Comparison of ENCODE assay signal across 27 cellular contexts in the genomic region with DNA sequence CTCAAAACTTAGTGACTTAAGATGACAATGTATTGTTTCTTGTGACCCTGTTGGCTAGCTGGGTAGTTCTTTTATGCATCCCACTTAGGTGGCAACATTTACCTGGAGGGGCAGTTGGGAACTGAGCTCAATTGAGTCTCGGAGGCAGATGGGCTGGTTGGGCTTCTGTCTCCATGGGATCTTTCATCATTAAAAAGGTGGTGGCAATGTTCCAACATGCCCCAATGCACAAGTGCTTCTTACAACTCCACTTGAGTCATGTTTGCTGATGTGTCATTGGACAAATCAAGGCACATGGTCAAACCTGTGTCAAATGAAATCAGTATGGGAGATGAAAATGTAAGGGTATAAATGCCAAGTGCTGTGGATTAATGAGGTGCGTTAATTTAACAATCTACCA. TPM values are rescaled to one million over a fixed set of nuclear protein-coding genes. Genes with fewer than 3 reads are reported as not detected.
A peak's percentile ranks its signal among the peaks of the same experiment; 100 is the strongest.
DNase-seq lines count a peak whose midpoint lies in the region; ATAC-seq and TF ChIP-seq lines count a peak whose summit lies in the region.
"Had no signal": no experiment of that assay in that cellular context is flagged by ENCODE, and none has a peak within 500 bp of the region (broad histone marks: within the 10 kb centered on the region; RNA-seq: fewer than 3 reads in every experiment).

No MANE protein-coding gene starts in this region.

- no peaks in the 10 kb centered on the region for H3K79me2 ChIP-seq in H9 (ENCODE audit: insufficient read depth, low read length)

- H2BK20ac ChIP-seq in H9 (ENCODE audit: low read depth, low read length, poor library complexity, severe bottlenecking), result no peak overlapping the region

- no peak overlapping the region for H3K9ac ChIP-seq in H9 (ENCODE audit: extremely low read depth, insufficient read length, low read length)
- H3K9ac ChIP-seq in endodermal cell (ENCODE audit: extremely low read depth, low read length, poor library complexity, severe bottlenecking), result no peak overlapping the region
- H3K9ac ChIP-seq: BLaER1 had no signal

- no peak overlapping the region for H3K4ac ChIP-seq in H9 (ENCODE audit: low read depth, low read length)

- H3K4me1 ChIP-seq in H9 (ENCODE audit: insufficient read depth, low read length), result no peaks in the 10 kb centered on the region
- no peaks in the 10 kb centered on the region for H3K4me1 ChIP-seq in endodermal cell (ENCODE audit: control insufficient read depth, insufficient read depth, low read length)
- H3K4me1 ChIP-seq: BLaER1, Peyer's patch had no signal

- H3K27me3 ChIP-seq in H9 (ENCODE audit: insufficient read depth, low read length), result no peaks in the 10 kb centered on the region
- H3K27me3 ChIP-seq in endodermal cell (ENCODE audit: control insufficient read depth, insufficient read depth, low read length, poor library complexity, severe bottlenecking), result peaks cover 4% of the 10 kb centered on the region
- H3K27me3 ChIP-seq: BLaER1, Peyer's patch had no signal

- DNase-seq in NCI-H2029 (lab: John Stamatoyannopoulos, UW) (peak; percentile 7), NCI-H2029 treated with DMSO at 0.1 percent for 48 hours (lab: John Stamatoyannopoulos, UW) (no peak), H9 (peak; percentile 8), NCI-H69 (lab: John Stamatoyannopoulos, UW) (peak; percentile 2), endodermal cell (peak; percentile 17)
- DNase-seq: CD4-positive, CD25-positive, alpha-beta regulatory T cell; DMS53; GOT3; HCEC 1CT; IMR-90; KG1; MM.1S; NCI-H1048; NCI-H146; NCI-H1930; NCI-H2171; NCI-H226; NCI-H510A; NCI-H82; Peyer's patch; T-helper 17 cell had no signal

- TF ChIP-seq CTCF in H9 (conservative IDR thresholded peaks at IDR 0.05) (no peak), endodermal cell (conservative IDR thresholded peaks at IDR 0.05) (no peak)

- no peak overlapping the region for H3K23ac ChIP-seq in H9 (ENCODE audit: insufficient read length, low read depth, low read length)

- peaks cover 3 to 9% of the 10 kb centered on the region in 2 experiments; a peak in 3 of 5 replicates for H3K9me3 Mint-ChIP-seq in H9
- H3K9me3 Mint-ChIP-seq in endodermal cell, result peaks cover 7% of the 10 kb centered on the region

- H3K36me3 Mint-ChIP-seq in H9 (ENCODE audit: insufficient read depth in 1 of 3, low read depth in 3 of 3), result peaks cover 0 to 4% (median 1%) of the 10 kb centered on the region in 3 experiments; a peak in 3 of 7 replicates
- H3K36me3 Mint-ChIP-seq in endodermal cell (ENCODE audit: low read depth), result no peaks in the 10 kb centered on the region

- no peaks in the 10 kb centered on the region for H3K36me3 ChIP-seq in endodermal cell (ENCODE audit: control insufficient read depth, insufficient read depth, low read length)
- H3K36me3 ChIP-seq: BLaER1, Peyer's patch had no signal

- H3K23me2 ChIP-seq in H9 (ENCODE audit: insufficient read length, low read depth, low read length, poor library complexity, severe bottlenecking), result no peaks in the 10 kb centered on the region

- no peak overlapping the region for H3K4me3 ChIP-seq in endodermal cell (ENCODE audit: low read length)
- H3K4me3 ChIP-seq: BLaER1, Peyer's patch had no signal

- H3K9me3 ChIP-seq in H9 (ENCODE audit: control insufficient read depth, low read depth, low read length) (no peaks in the 10 kb centered on the region), endodermal cell (ENCODE audit: control insufficient read depth, low read length) (no peaks in the 10 kb centered on the region)
- H3K9me3 ChIP-seq: BLaER1, Peyer's patch had no signal

- no peaks in the 10 kb centered on the region for H3K79me1 ChIP-seq in H9 (ENCODE audit: insufficient read depth, low read depth, low read length, poor library complexity, severe bottlenecking)

- H3K27me3 Mint-ChIP-seq in H9 (ENCODE audit: low read depth), result peaks cover 22% of the 10 kb centered on the region
- H3K27me3 Mint-ChIP-seq in endodermal cell (ENCODE audit: insufficient read depth), result peaks cover 35% of the 10 kb centered on the region

- H3K27ac Mint-ChIP-seq in H9, result no peak overlapping the region
- H3K27ac Mint-ChIP-seq in endodermal cell, result no peak overlapping the region
- H3K27ac Mint-ChIP-seq: CD4-positive, CD25-positive, alpha-beta regulatory T cell; T-helper 17 cell had no signal

- H3K27ac ChIP-seq in H9 (ENCODE audit: insufficient read length, low read depth, low read length) (no peak overlapping the region), endodermal cell (ENCODE audit: low read depth, low read length) (no peak overlapping the region)
- H3K27ac ChIP-seq: BLaER1, Peyer's patch had no signal

- ATAC-seq in GM19328 (IDR thresholded peaks at IDR 0.05; ENCODE audit: unreplicated experiment) (no peak), GM21390 (IDR thresholded peaks at IDR 0.05; ENCODE audit: unreplicated experiment) (no peak)
- ATAC-seq: SK-N-SH treated with all-trans-retinoic acid at 6 μM for 48 hours, T-helper 17 cell had no signal

- no peak overlapping the region for H2AFZ ChIP-seq in H9 (ENCODE audit: low read length)

- H3K56ac ChIP-seq in H9 (ENCODE audit: insufficient read length, low read depth, low read length), result no peak overlapping the region

- H2BK5ac ChIP-seq in H9 (ENCODE audit: insufficient read length, low read length), result no peak overlapping the region

- H3K18ac ChIP-seq in H9 (ENCODE audit: insufficient read length, low read depth, low read length), result no peak overlapping the region

- H4K20me1 ChIP-seq in H9 (ENCODE audit: control insufficient read depth, insufficient read depth, insufficient read length), result no peaks in the 10 kb centered on the region
- H4K20me1 ChIP-seq: BLaER1 had no signal

- H4K8ac ChIP-seq in H9 (replicated peaks; ENCODE audit: insufficient read length, low read depth, low read length), result no peak overlapping the region

- no peak overlapping the region for H2AK5ac ChIP-seq in H9 (ENCODE audit: insufficient read length, low read length)

- no peak overlapping the region for H2BK15ac ChIP-seq in H9 (ENCODE audit: low read depth, low read length)

- H3K4me1 Mint-ChIP-seq in H9, result no peaks in the 10 kb centered on the region
- peaks cover 5% of the 10 kb centered on the region for H3K4me1 Mint-ChIP-seq in endodermal cell
- H3K4me1 Mint-ChIP-seq: CD4-positive, CD25-positive, alpha-beta regulatory T cell; T-helper 17 cell had no signal

- no peak overlapping the region for H3K14ac ChIP-seq in H9 (ENCODE audit: insufficient read depth, low read length)

- H4K91ac ChIP-seq in H9 (ENCODE audit: insufficient read length, low read depth, low read length), result no peak overlapping the region

- H3K4me3 Mint-ChIP-seq in H9 (no peak overlapping the region), endodermal cell (no peak overlapping the region)
- H3K4me3 Mint-ChIP-seq: CD4-positive, CD25-positive, alpha-beta regulatory T cell; T-helper 17 cell had no signal

- H4K5ac ChIP-seq in H9 (ENCODE audit: insufficient read length, low read depth, low read length), result no peak overlapping the region

- no peak overlapping the region for H2BK12ac ChIP-seq in H9 (ENCODE audit: insufficient read length, low read depth, low read length)

- no peak overlapping the region for H2BK120ac ChIP-seq in H9 (ENCODE audit: low read depth, low read length, poor library complexity, severe bottlenecking)

- no peak overlapping the region for H3K4me2 ChIP-seq in H9 (ENCODE audit: insufficient read depth, insufficient read length, low read length)
- H3K4me2 ChIP-seq: BLaER1 had no signal

- no CpG with 5 or more reads among the region's 2 CpGs for WGBS in H9 (ENCODE audit: extremely low coverage, insufficient read length, low lambda C conversion rate)
- WGBS in endodermal cell (ENCODE audit: insufficient coverage in 1 of 2, insufficient read length in 1 of 2), 2 experiments, result 83 to 91% methylated on average over 1 of the region's 2 CpGs

- H3T11ph ChIP-seq in H9 (ENCODE audit: low read length), result no peak overlapping the region

RNA-seq across cellular contexts. Expression of a gene that starts 11.7 kb away (rescaled TPM):
- total RNA-seq in H9 (2021), result 2.8 and 2.9 TPM in 2 replicates
- 1 to 10 TPM; 5.6 to 6.9 TPM for total RNA-seq in endodermal cell
- 8.7 TPM for polyA plus RNA-seq in endodermal cell (2013, experiment 1 of 2)
- polyA plus RNA-seq in endodermal cell (2013, experiment 2 of 2), result 7.3 TPM

RNA-seq across cellular contexts. Expression of a gene that starts 52.5 kb away (rescaled TPM):
- total RNA-seq in H9 (2021) (not detected in 2 replicates), endodermal cell (not detected)
- not detected for polyA plus RNA-seq in endodermal cell (2013, experiment 1 of 2)
- polyA plus RNA-seq in endodermal cell (2013, experiment 2 of 2), result not detected
- total RNA-seq: CD4-positive, CD25-positive, alpha-beta regulatory T cell; IMR-90; OCI-LY7; Peyer's patch; T-helper 17 cell had no signal
- polyA plus RNA-seq: AG04450, IMR-90 had no signal
